Comparison of ENCODE assay signal across 8 cellular contexts in the genomic region with DNA sequence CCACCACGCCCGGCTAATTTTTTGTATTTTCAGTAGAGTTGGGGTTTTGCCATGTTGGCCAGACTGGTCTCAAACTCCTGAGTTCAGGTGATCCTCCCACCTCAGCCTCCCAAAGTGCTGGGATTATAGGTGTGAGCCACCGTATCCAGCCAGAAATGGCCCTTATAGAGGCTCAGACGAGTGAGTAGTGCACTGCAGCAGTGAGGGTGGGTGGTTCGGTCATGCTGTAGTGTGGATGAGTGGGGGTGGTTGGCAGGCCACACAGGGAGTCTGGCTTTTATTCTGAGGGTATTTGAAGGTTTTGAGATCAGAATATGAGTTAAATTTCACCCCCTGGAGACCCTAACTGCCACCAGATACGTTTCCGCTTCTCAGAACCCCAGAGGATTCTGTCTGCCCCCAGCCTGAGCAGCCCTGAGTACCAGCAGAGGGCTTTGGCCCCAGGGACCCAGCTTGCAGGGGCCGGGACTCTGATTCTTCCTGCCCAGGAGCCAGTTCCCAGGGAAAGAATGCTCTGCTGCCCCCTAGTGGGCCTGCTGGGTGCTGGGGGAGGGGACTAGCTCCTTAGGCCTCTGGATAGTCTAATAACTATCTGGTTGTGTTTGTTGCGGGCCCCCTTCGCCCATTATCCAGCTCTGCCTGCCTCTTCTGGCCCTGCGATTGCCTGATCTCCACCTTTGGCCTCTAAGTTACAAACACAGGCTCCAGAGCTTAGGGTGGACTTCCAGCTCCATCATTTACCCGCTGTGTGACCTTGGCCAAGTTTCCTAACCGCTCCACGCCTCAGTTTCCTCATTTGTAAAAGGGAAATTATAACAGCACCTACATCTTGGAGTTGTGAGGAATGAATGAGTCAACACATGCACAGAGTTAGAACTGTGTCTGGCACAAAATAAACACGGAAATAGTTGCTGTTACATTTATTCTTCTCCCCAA. TPM values are rescaled to one million over a fixed set of nuclear protein-coding genes. Genes with fewer than 3 reads are reported as not detected.
DNase-seq lines count a peak whose midpoint lies in the region; ATAC-seq and TF ChIP-seq lines count a peak whose summit lies in the region.

No MANE protein-coding gene starts in this region.

- TF ChIP-seq CTCF in psoas muscle (IDR thresholded peaks at IDR 0.05): peak; percentile 96

- no peaks in the 10 kb centered on the region for H3K9me2 ChIP-seq in GM23248 (ENCODE audit: insufficient read depth)

- WGBS in GM23248 (ENCODE audit: low coverage in 1 of 2, low lambda C conversion rate in 2 of 2, missing lambda C conversion rate in 2 of 2), 2 experiments: 38 to 45% methylated on average over 15 of the region's 15 CpGs
- WGBS in psoas muscle, 3 donors: 38 to 50% (median 41%) methylated on average over 15 of the region's 15 CpGs

- H3K27ac ChIP-seq in BLaER1 treated with 17β-estradiol and CSF1 and Interleukin-3, amounts not matched to agents 10 nM and 100 nM: peak overlapping the region in 9 of 11 experiments; percentile 22 to 95 (median 90); a peak in 17 of 22 replicates
- peak overlapping the region; percentile 15; the same call in 1 of the 2 replicates for H3K27ac ChIP-seq in GM23248
- no peak overlapping the region for H3K27ac ChIP-seq in psoas muscle

- H4K20me1 ChIP-seq in BLaER1 treated with 17β-estradiol and CSF1 and Interleukin-3, amounts not matched to agents 10 nM and 100 nM: peaks cover 0 to 62% (median 15%) of the 10 kb centered on the region in 11 experiments; a peak in 13 of 22 replicates
- H4K20me1 ChIP-seq in GM23248 (ENCODE audit: insufficient read depth): no peaks in the 10 kb centered on the region

- H3K36me3 ChIP-seq in BLaER1 treated with 17β-estradiol and CSF1 and Interleukin-3, amounts not matched to agents 10 nM and 100 nM: peaks cover 10 to 48% (median 44%) of the 10 kb centered on the region in 11 experiments
- H3K36me3 ChIP-seq in GM23248 (ENCODE audit: low read depth) (peaks cover 5% of the 10 kb centered on the region; the same call in 1 of the 2 replicates), psoas muscle (ENCODE audit: insufficient read depth in 1 of 2, low read depth in 1 of 2) (peaks cover 2 to 42% of the 10 kb centered on the region in 2 donors)

- peak overlapping the region; percentile 84 to 98 (median 90) for H3K4me2 ChIP-seq in BLaER1 treated with 17β-estradiol and CSF1 and Interleukin-3, amounts not matched to agents 10 nM and 100 nM
- peak overlapping the region; percentile 62 for H3K4me2 ChIP-seq in GM23248 (ENCODE audit: unreplicated experiment)

- intact Hi-C loops in cardiac septum (cut with DNase I): loop anchor here (10.0 kb wide), 1 partner anchor 315 kb away; a partner anchor contains a TSS
- intact Hi-C loops in psoas muscle (cut with DNase I): loop anchor here in 1 of 2 donors (5.0 to 10.0 kb wide), 2 partner anchors 37 to 315 kb away; a partner anchor contains a TSS

- H3K27me3 ChIP-seq in BLaER1 treated with 17β-estradiol and CSF1 and Interleukin-3, amounts not matched to agents 10 nM and 100 nM: no peaks in the 10 kb centered on the region
- H3K27me3 ChIP-seq in GM23248 (replicated peaks; ENCODE audit: insufficient read depth) (no peaks in the 10 kb centered on the region), psoas muscle (ENCODE audit: insufficient read depth in 3 of 3, low read length in 2 of 3) (no peaks in the 10 kb centered on the region)

- peak; percentile 76 to 78 (median 78) for ATAC-seq in psoas muscle

- DNase-seq in GM23248 (peak; percentile 88), NCI-H1436 treated with DMSO at 0.1 percent for 48 hours (lab: John Stamatoyannopoulos, UW) (peak; percentile 50), T follicular helper cell (ENCODE audit: low read depth) (peak; percentile 89), cardiac septum (ENCODE audit: low spot score) (peak; percentile 95), psoas muscle (peak; percentile 91 to 96), ureter (ENCODE audit: low spot score) (peak; percentile 93)
- DNase-seq in activated naive CD8-positive, alpha-beta T cell treated with anti-CD3 and anti-CD28 coated beads, Interleukin-2, amount 50 U/mL, for 16 hours (ENCODE audit: low read depth, low spot score): peak; percentile 83

- H3F3A ChIP-seq in GM23248 (ENCODE audit: insufficient read depth): peaks cover 13% of the 10 kb centered on the region

- H2AFZ ChIP-seq in GM23248: no peak overlapping the region

- peaks cover 49% of the 10 kb centered on the region for H3K79me2 ChIP-seq in GM23248 (ENCODE audit: insufficient read depth)

- peak overlapping the region; percentile 25 to 94 (median 86); a peak in 19 of 22 replicates for H3K9ac ChIP-seq in BLaER1 treated with 17β-estradiol and CSF1 and Interleukin-3, amounts not matched to agents 10 nM and 100 nM
- 0 out of 2 replicates have a peak overlapping the region, but pooled peaks have one; percentile 16 for H3K9ac ChIP-seq in GM23248

- H3K9me3 ChIP-seq in BLaER1 treated with 17β-estradiol and CSF1 and Interleukin-3, amounts not matched to agents 10 nM and 100 nM (replicated peaks in 1 of 11): no peaks in the 10 kb centered on the region
- H3K9me3 ChIP-seq in GM23248 (ENCODE audit: low read depth) (no peaks in the 10 kb centered on the region), psoas muscle (no peaks in the 10 kb centered on the region)

- in situ Hi-C loops in GM23248 (cut with MboI): loop anchor here (25.0 kb wide), 1 partner anchor 297 kb away; a partner anchor contains a TSS

- H3K4me3 ChIP-seq in BLaER1 treated with 17β-estradiol and CSF1 and Interleukin-3, amounts not matched to agents 10 nM and 100 nM: peak overlapping the region in 8 of 10 experiments; percentile 68 to 82 (median 72); a peak in 17 of 20 replicates
- H3K4me3 ChIP-seq in GM23248 (no peak overlapping the region), psoas muscle (no peak overlapping the region)

- H3K4me1 ChIP-seq in BLaER1 treated with 17β-estradiol and CSF1 and Interleukin-3, amounts not matched to agents 10 nM and 100 nM: peaks cover 45 to 83% (median 75%) of the 10 kb centered on the region in 10 experiments
- peaks cover 22% of the 10 kb centered on the region for H3K4me1 ChIP-seq in GM23248 (ENCODE audit: insufficient read depth)
- H3K4me1 ChIP-seq in psoas muscle: peaks cover 21% of the 10 kb centered on the region

RNA-seq across cellular contexts. Expression of a gene that starts 2.0 kb away (rescaled TPM):
- 17.6 and 33.1 TPM in 2 replicates for total RNA-seq in GM23248 (2014; rRNA removed; shearing (Covaris generic))
- polyA plus RNA-seq in GM23248 (2016; fragmentation: Nextera tagmentation; extraction: Ambion mirVana) (20.1 and 21.1 TPM in 2 replicates), psoas muscle (1 to 10 TPM; 5.3 to 7.4 (median 5.4) TPM)
- total RNA-seq in cardiac septum (7.5 TPM), psoas muscle (10 to 100 TPM in 2 of 4 donors, 1 to 10 TPM in 2; 4.8 to 14.6 (median 9.1) TPM), ureter (5.2 TPM)

RNA-seq across cellular contexts. Expression of a gene that starts 14.2 kb away (rescaled TPM):
- total RNA-seq in GM23248 (2014; rRNA removed; shearing (Covaris generic)): 6.3 and 16.2 TPM in 2 replicates
- polyA plus RNA-seq in GM23248 (2016; fragmentation: Nextera tagmentation; extraction: Ambion mirVana): 0.65 and 0.81 TPM in 2 replicates
- total RNA-seq in cardiac septum: 6.1 TPM
- total RNA-seq in psoas muscle: 1 to 10 TPM; 2.8 to 7.8 (median 5.6) TPM
- 1 to 10 TPM; 2.3 to 7.4 (median 3.2) TPM for polyA plus RNA-seq in psoas muscle
- total RNA-seq in ureter: 8.1 TPM

RNA-seq across cellular contexts. Expression of a gene that starts 20.4 kb away (rescaled TPM):
- 20.2 and 24.3 TPM in 2 replicates for total RNA-seq in GM23248 (2014; rRNA removed; shearing (Covaris generic))
- 45.7 and 47.3 TPM in 2 replicates for polyA plus RNA-seq in GM23248 (2016; fragmentation: Nextera tagmentation; extraction: Ambion mirVana)
- 23.1 TPM for total RNA-seq in cardiac septum
- total RNA-seq in psoas muscle: 10 to 100 TPM; 23.3 to 54.4 (median 33.9) TPM
- polyA plus RNA-seq in psoas muscle: 10 to 100 TPM; 42.2 to 84.2 (median 52.7) TPM
- 49.9 TPM for total RNA-seq in ureter

RNA-seq across cellular contexts. Expression of a gene that starts 27.0 kb away (rescaled TPM):
- total RNA-seq in GM23248 (2014; rRNA removed; shearing (Covaris generic)): not detected in 2 replicates
- polyA plus RNA-seq in GM23248 (2016; fragmentation: Nextera tagmentation; extraction: Ambion mirVana): 1.7 and 1.9 TPM in 2 replicates
- 2.2 TPM for total RNA-seq in cardiac septum
- 1 to 10 TPM in 2 of 4 donors, under 1 TPM in 2; 0.34 to 1.8 (median 0.90) TPM for total RNA-seq in psoas muscle
- under 1 TPM; 0.22 to 0.51 (median 0.28) TPM for polyA plus RNA-seq in psoas muscle
- 8.2 TPM for total RNA-seq in ureter

RNA-seq across cellular contexts. Expression of a gene that starts 34.8 kb away (rescaled TPM):
- total RNA-seq in GM23248 (2014; rRNA removed; shearing (Covaris generic)): not detected in 2 replicates
- polyA plus RNA-seq in GM23248 (2016; fragmentation: Nextera tagmentation; extraction: Ambion mirVana): 1.5 and 2.1 TPM in 2 replicates
- total RNA-seq in cardiac septum: 0.59 TPM
- 1,000 to 10,000 TPM; 1,414 to 6,743 (median 2,777) TPM for total RNA-seq in psoas muscle
- polyA plus RNA-seq in psoas muscle: 1,000 to 10,000 TPM in 2 of 3 donors, 100 to 1,000 TPM in 1; 636 to 4,264 (median 2,548) TPM
- 2.9 TPM for total RNA-seq in ureter

Comparison
In these comparisons a context has a peak if more than half of its experiments do, and no peak if none do; other contexts are left out.
1. H3K4me3 ChIP-seq: peak in BLaER1 treated with 17β-estradiol and CSF1 and Interleukin-3, amounts not matched to agents 10 nM and 100 nM (8 of 10); none in GM23248 (single experiment) and psoas muscle (single experiment).
2. Peak in every context shown above with its lines, with median percentiles within 50 percentile points of each other: DNase-seq.